2 cellular contexts compared by ENCODE assay signal in genomic region chr12:123990512-123990911, GRCh38.
A peak's percentile ranks its signal among the peaks of the same experiment; 100 is the strongest.
TF ChIP-seq lines count a peak whose summit lies in the region.

No MANE protein-coding gene starts in this region.

TF ChIP-seq in IMR-90, 13 proteins besides CTCF, POLR2A, EP300 and RAD21:
- TF ChIP-seq CEBPB (IDR thresholded peaks at IDR 0.05; ENCODE audit: low read depth, low read length) (peak; percentile 27; the same call in 1 of the 2 replicates), USF2 (IDR thresholded peaks at IDR 0.05; ENCODE audit: low read depth, low read length) (no peak), CHD1 (IDR thresholded peaks at IDR 0.05; ENCODE audit: low read depth, low read length) (no peak)
TF ChIP-seq in IMR-90: peak in this region for 1.

TF ChIP-seq in K562, 482 proteins besides CTCF, POLR2A, EP300 and RAD21:
- TF ChIP-seq ZNF280B (CRISPR knock-in tag; IDR thresholded peaks at IDR 0.05) (no peak), TCF3 (CRISPR knock-in tag; IDR thresholded peaks at IDR 0.05) (peak; percentile 29; the same call in 1 of the 2 replicates), HNRNPUL1 (IDR thresholded peaks at IDR 0.05; ENCODE audit: low read length) (no peak), CEBPG (CRISPR knock-in tag; IDR thresholded peaks at IDR 0.05) (no peak), CEBPG (tag; conservative IDR thresholded peaks at IDR 0.05 in 1 of 2, IDR thresholded peaks at IDR 0.05 in 1 of 2) (0 out of 4 replicates have a peak, but pooled peaks of 1 of the 2 experiments have one; percentile 7), ETV1 (tag; conservative IDR thresholded peaks at IDR 0.05; ENCODE audit: low read depth) (0 out of 2 replicates have a peak, but pooled peaks have one; percentile 19), HMBOX1 (IDR thresholded peaks at IDR 0.05) (peak; percentile 92), ZNF766 (CRISPR knock-in tag; conservative IDR thresholded peaks at IDR 0.05) (0 out of 2 replicates have a peak, but pooled peaks have one; percentile 16)
TF ChIP-seq in K562: peak in this region for 5.
